Comparison of ENCODE assay signal across 8 cellular contexts in the genomic region with DNA sequence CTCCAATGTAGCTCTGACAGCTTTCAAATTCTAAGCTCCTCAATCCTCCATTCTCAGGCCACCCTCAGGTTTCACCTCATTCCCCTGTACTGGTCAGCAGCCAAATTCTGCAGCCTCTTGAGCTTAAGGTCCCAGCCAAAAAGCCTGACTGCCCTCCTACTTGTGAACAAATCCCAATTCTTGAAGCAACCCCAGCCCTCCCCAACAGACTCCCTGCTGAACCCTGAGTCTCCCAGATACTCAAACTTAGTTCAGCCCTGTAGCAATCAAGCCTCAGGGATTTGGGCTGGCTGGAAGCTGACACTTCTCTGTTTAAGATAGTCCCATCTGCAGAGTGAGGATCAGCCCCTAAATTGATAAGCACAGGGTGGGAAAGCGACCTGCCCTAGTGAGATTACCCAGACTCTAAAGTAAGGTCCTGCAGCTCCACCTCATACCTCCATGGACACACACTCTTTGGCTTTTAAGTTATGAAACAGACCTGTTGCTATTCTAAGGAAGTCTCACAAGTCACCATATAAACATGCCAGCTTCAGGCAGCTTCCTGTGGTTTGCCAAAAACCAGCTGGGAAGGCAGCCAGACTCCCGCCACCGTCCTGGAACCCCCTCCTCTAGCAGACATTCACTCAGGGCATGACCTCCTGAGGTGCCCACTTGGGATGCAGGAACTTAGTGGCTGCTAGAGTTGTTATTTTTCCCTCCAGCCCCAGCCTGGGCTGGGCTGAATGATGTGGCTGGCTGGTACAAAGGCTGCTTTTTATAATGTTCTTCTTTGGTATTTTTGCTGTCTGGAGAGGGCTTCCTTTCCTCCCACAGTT.
A peak's percentile ranks its signal among the peaks of the same experiment; 100 is the strongest.
DNase-seq lines count a peak whose midpoint lies in the region; ATAC-seq, FAIRE-seq and TF ChIP-seq lines count a peak whose summit lies in the region.

No MANE protein-coding gene starts in this region.

- H3K9me3 ChIP-seq in DND-41 (ENCODE audit: insufficient read depth, low read length, severe bottlenecking), result no peaks in the 10 kb centered on the region
- H3K9me3 ChIP-seq in effector memory CD4-positive, alpha-beta T cell (ENCODE audit: control insufficient read depth, low read length), result no peaks in the 10 kb centered on the region

- no peak for TF ChIP-seq CTCF in DND-41 (IDR thresholded peaks at IDR 0.05; ENCODE audit: borderline replicate concordance, extremely low read depth, low read length, poor library complexity, severe bottlenecking)

- no peaks in the 10 kb centered on the region for H4K20me1 ChIP-seq in DND-41 (ENCODE audit: insufficient read depth, low read length)

- H3K9ac ChIP-seq in DND-41 (ENCODE audit: low read depth, low read length) (no peak overlapping the region), rectal smooth muscle tissue (ENCODE audit: low read length) (no peak overlapping the region)

- H3K27ac ChIP-seq in DND-41 (ENCODE audit: low read length) (no peak overlapping the region), rectal smooth muscle tissue (ENCODE audit: low read depth, low read length) (peak overlapping the region; percentile 51)
- H3K27ac ChIP-seq in effector memory CD4-positive, alpha-beta T cell (ENCODE audit: insufficient read depth, low read length, poor library complexity, severe bottlenecking), result no peak overlapping the region

- intact Hi-C loops in head of caudate nucleus (cut with DNase I), result loop anchor here (2.0 kb wide), 1 partner anchor 83 kb away; a partner anchor contains a TSS

- ATAC-seq in DND-41 (ENCODE audit: insufficient read depth, low read depth), result peak; percentile 48; the same call in 2 of the 3 replicates

- H3K4me3 ChIP-seq in DND-41 (ENCODE audit: low read depth in 1 of 2, low read length in 2 of 2) (no peak overlapping the region), rectal smooth muscle tissue (ENCODE audit: low read length) (no peak overlapping the region)
- H3K4me3 ChIP-seq in effector memory CD4-positive, alpha-beta T cell (ENCODE audit: insufficient read depth, low read depth, low read length, poor library complexity, severe bottlenecking), result no peak overlapping the region

- no peak for FAIRE-seq in HTR-8/SVneo (lab: Jason Lieb, UNC)

- H3K4me1 ChIP-seq in DND-41 (ENCODE audit: insufficient read depth, low read length), result peaks cover 21% of the 10 kb centered on the region
- H3K4me1 ChIP-seq in rectal smooth muscle tissue (ENCODE audit: control insufficient read depth, insufficient read depth, low read length), result peaks cover 22% of the 10 kb centered on the region
- H3K4me1 ChIP-seq in effector memory CD4-positive, alpha-beta T cell (ENCODE audit: control insufficient read depth, insufficient read depth, low read length, poor library complexity, severe bottlenecking), result peaks cover 8% of the 10 kb centered on the region

- peak; percentile 11 for DNase-seq in DND-41
- peak; percentile 88 for DNase-seq in H4 (ENCODE audit: low spot score)
- peak; percentile 10 for DNase-seq in T1000 (lab: John Stamatoyannopoulos, UW)
- peak; percentile 28 to 85 (median 60) for DNase-seq in head of caudate nucleus
- no peak for DNase-seq in HTR-8/SVneo (ENCODE audit: insufficient read length, low spot score)
- no peak for DNase-seq in NCI-H2227 treated with DMSO at 0.1 percent for 48 hours (lab: John Stamatoyannopoulos, UW)
- DNase-seq in effector memory CD4-positive, alpha-beta T cell, result no peak

- H2AFZ ChIP-seq in DND-41 (ENCODE audit: low read depth, low read length), result no peak overlapping the region

- no peaks in the 10 kb centered on the region for H3K79me2 ChIP-seq in DND-41 (ENCODE audit: insufficient read depth, low read length)

- H3K27me3 ChIP-seq in DND-41 (ENCODE audit: insufficient read depth, low read length, poor library complexity) (peaks cover 7% of the 10 kb centered on the region), rectal smooth muscle tissue (ENCODE audit: control insufficient read depth, insufficient read depth, low read length) (peaks cover 2% of the 10 kb centered on the region)
- no peaks in the 10 kb centered on the region for H3K27me3 ChIP-seq in effector memory CD4-positive, alpha-beta T cell (replicated peaks; ENCODE audit: control insufficient read depth, insufficient read depth, low read length, poor library complexity, severe bottlenecking)

- no peak overlapping the region; the same call in 1 of the 2 replicates for H3K4me2 ChIP-seq in DND-41 (ENCODE audit: insufficient read depth, low read length)

- H3K36me3 ChIP-seq in DND-41 (ENCODE audit: insufficient read depth, low read length) (no peaks in the 10 kb centered on the region), rectal smooth muscle tissue (ENCODE audit: control insufficient read depth, insufficient read depth, low read length) (no peaks in the 10 kb centered on the region)
- H3K36me3 ChIP-seq in effector memory CD4-positive, alpha-beta T cell (ENCODE audit: control insufficient read depth, insufficient read depth, low read length), result no peaks in the 10 kb centered on the region

Comparison
In these comparisons a context has a peak if more than half of its experiments do, and no peak if none do; other contexts are left out.
1. DNase-seq: peak in DND-41 (single experiment), H4 (single experiment), T1000 (single experiment) and head of caudate nucleus (42 of 42); none in HTR-8/SVneo (single experiment), NCI-H2227 treated with DMSO at 0.1 percent for 48 hours (single experiment) and effector memory CD4-positive, alpha-beta T cell (0 of 3).